In the genomic region with DNA sequence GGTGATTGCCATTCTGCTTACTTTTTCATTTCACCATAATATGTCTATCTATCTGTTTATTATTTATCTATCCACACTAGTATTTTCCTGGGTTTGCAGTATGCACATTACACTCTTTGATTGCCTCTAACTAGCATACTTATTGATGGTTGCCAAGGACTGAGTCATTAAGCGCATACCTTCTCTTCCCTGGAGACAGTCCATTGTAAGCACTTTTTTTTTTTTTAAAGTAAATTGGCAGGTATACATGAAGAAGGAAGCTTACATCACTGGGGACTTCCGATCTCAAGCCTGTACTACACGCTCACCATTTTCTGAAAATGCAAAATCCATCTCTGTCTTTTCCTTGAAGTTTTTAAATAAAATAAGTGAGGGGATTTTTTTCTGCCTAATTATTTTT, we compare ENCODE assay signal across 17 cellular contexts.
DNase-seq lines count a peak whose midpoint lies in the region; TF ChIP-seq lines count a peak whose summit lies in the region.
"Had no signal": no experiment of that assay in that cellular context is flagged by ENCODE, and none has a peak within 500 bp of the region (broad histone marks: within the 10 kb centered on the region; RNA-seq: fewer than 3 reads in every experiment).

No MANE protein-coding gene starts in this region.

- H3K27ac Mint-ChIP-seq in progenitor cell of endocrine pancreas: peak overlapping the region; percentile 63
- H3K27ac Mint-ChIP-seq: activated CD4-positive, alpha-beta T cell treated with anti-CD3 and anti-CD28 coated beads for 36 hours; CD14-positive monocyte had no signal

- DNase-seq in M059J (ENCODE audit: low read depth): peak; percentile 37
- DNase-seq in NCI-H446 treated with DMSO at 0.1 percent for 48 hours (lab: John Stamatoyannopoulos, UW): peak; percentile 54
- peak; percentile 73 for DNase-seq in epithelial cell of prostate (ENCODE audit: low read depth, low spot score)
- DNase-seq in progenitor cell of endocrine pancreas (ENCODE audit: low spot score, unreplicated experiment): no peak
- DNase-seq in SKM-1 (lab: John Stamatoyannopoulos, UW; ENCODE audit: unreplicated experiment): no peak
- DNase-seq in activated CD8-positive, alpha-beta memory T cell treated with anti-CD3 and anti-CD28 coated beads, Interleukin-2, amount 50 U/mL, for 48 hours: no peak
- DNase-seq in activated effector memory CD4-positive, alpha-beta T cell treated with Interleukin-2 at 50 U/mL for 16 hours: no peak
- no peak for DNase-seq in globus pallidus (ENCODE audit: low spot score)
- DNase-seq: activated CD4-positive, alpha-beta T cell treated with anti-CD3 and anti-CD28 coated beads for 36 hours; activated effector memory CD4-positive, alpha-beta T cell treated with anti-CD3 and anti-CD28 coated beads, Interleukin-2, amount 50 U/mL, for 16 hours; kidney; NK-92 treated with Interleukin-12 subunit alpha and Interleukin-12 subunit beta, amount 100 ng/mL, for 24 hours; testis had no signal

- H3K27me3 Mint-ChIP-seq in progenitor cell of endocrine pancreas: no peaks in the 10 kb centered on the region

- H3K27ac ChIP-seq in epithelial cell of prostate: no peak overlapping the region
- H3K27ac ChIP-seq: cardiac muscle cell, esophagus muscularis mucosa, testis had no signal

- peaks cover 21% of the 10 kb centered on the region for H3K4me1 Mint-ChIP-seq in progenitor cell of endocrine pancreas (ENCODE audit: low read depth)
- H3K4me1 Mint-ChIP-seq: activated CD4-positive, alpha-beta T cell treated with anti-CD3 and anti-CD28 coated beads for 36 hours; CD14-positive monocyte had no signal

- no peak for TF ChIP-seq CTCF in progenitor cell of endocrine pancreas (IDR thresholded peaks at IDR 0.05; ENCODE audit: unreplicated experiment)

- H3K36me3 Mint-ChIP-seq in progenitor cell of endocrine pancreas (ENCODE audit: insufficient read depth): no peaks in the 10 kb centered on the region
- H3K36me3 Mint-ChIP-seq: CD14-positive monocyte had no signal

- H3K9me3 Mint-ChIP-seq in progenitor cell of endocrine pancreas (ENCODE audit: low read depth): no peaks in the 10 kb centered on the region
- H3K9me3 Mint-ChIP-seq: nephron had no signal

- H3K4me3 Mint-ChIP-seq in progenitor cell of endocrine pancreas (ENCODE audit: low read depth): peak overlapping the region; percentile 1
- H3K4me3 Mint-ChIP-seq: activated CD4-positive, alpha-beta T cell treated with anti-CD3 and anti-CD28 coated beads for 36 hours; nephron had no signal

Comparison
In these comparisons a context has a peak if more than half of its experiments do, and no peak if none do; other contexts are left out.
1. DNase-seq: peak in M059J (single experiment), NCI-H446 treated with DMSO at 0.1 percent for 48 hours (single experiment) and epithelial cell of prostate (single experiment); none in progenitor cell of endocrine pancreas (single experiment), SKM-1 (single experiment), activated CD8-positive, alpha-beta memory T cell treated with anti-CD3 and anti-CD28 coated beads, Interleukin-2, amount 50 U/mL, for 48 hours (single experiment), activated effector memory CD4-positive, alpha-beta T cell treated with Interleukin-2 at 50 U/mL for 16 hours (single experiment) and globus pallidus (single experiment).